Comparison of ENCODE assay signal across 28 cellular contexts in the genomic region with DNA sequence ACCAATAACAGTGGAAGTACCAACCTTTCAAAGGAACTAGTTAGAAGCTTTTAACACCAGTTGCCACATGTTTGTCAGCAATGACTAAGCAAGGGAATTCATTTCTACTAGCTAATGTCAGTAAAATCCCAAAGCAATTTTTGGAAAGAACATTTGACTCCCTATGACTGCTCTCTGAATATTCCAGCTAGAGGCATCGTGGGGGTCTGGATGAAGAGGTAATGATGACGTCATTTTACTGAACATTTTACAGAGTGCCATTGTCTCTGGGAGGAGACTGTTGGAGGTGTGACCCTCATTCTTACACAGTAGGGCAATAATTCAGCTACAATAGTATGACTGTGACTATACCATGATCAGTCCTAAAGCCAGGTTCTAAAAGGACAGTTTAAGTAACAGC.
DNase-seq lines count a peak whose midpoint lies in the region; ATAC-seq, FAIRE-seq and TF ChIP-seq lines count a peak whose summit lies in the region.
"Had no signal": no experiment of that assay in that cellular context is flagged by ENCODE, and none has a peak within 500 bp of the region (broad histone marks: within the 10 kb centered on the region; RNA-seq: fewer than 3 reads in every experiment).

No MANE protein-coding gene starts in this region.

- TF ChIP-seq CTCF in AG10803 (conservative IDR thresholded peaks at IDR 0.05; ENCODE audit: low read length) (no peak), IMR-90 (conservative IDR thresholded peaks at IDR 0.05; ENCODE audit: low read depth, low read length) (no peak), astrocyte (IDR thresholded peaks at IDR 0.05; ENCODE audit: insufficient read depth, low read depth, low read length) (no peak), foreskin keratinocyte (conservative IDR thresholded peaks at IDR 0.05) (no peak)

- no peaks in the 10 kb centered on the region for H3K36me3 ChIP-seq in IMR-90 (ENCODE audit: control insufficient read depth, insufficient read depth, low read length)
- no peaks in the 10 kb centered on the region for H3K36me3 ChIP-seq in astrocyte (ENCODE audit: insufficient read depth, low read length)
- no peaks in the 10 kb centered on the region for H3K36me3 ChIP-seq in HAP-1 (replicated peaks)
- H3K36me3 ChIP-seq: uterus, WERI-Rb-1 had no signal

- no peak overlapping the region for H3K23ac ChIP-seq in IMR-90 (ENCODE audit: low read depth, low read length)

- DNase-seq in AG10803 (ENCODE audit: low read depth) (peak; percentile 49), IMR-90 (peak; percentile 39), astrocyte (ENCODE audit: low read depth) (peak; percentile 33), foreskin keratinocyte (peak; percentile 65 to 66), HAP-1 (ENCODE audit: low spot score in 2 of 2) (no peak)
- DNase-seq: activated CD4-positive, alpha-beta T cell treated with anti-CD3 and anti-CD28 coated beads for 48 hours; activated gamma-delta T cell; activated naive CD8-positive, alpha-beta T cell treated with anti-CD3 and anti-CD28 coated beads, Interleukin-2, amount 50 U/mL, for 24 hours; activated T-cell treated with anti-CD3 and anti-CD28 coated beads, Interleukin-2, amount 50 U/mL, for 24 hours; CD8-positive, alpha-beta T cell; DMS 273 treated with DMSO at 0.1 percent for 48 hours; hypothalamus; left ventricle myocardium inferior; naive thymus-derived CD8-positive, alpha-beta T cell; NCI-H1436 treated with DMSO at 0.1 percent for 48 hours; NCI-H446 treated with DMSO at 0.1 percent for 48 hours; stimulated activated naive CD8-positive, alpha-beta T cell treated with anti-CD3 and anti-CD28 coated beads, Interleukin-15, amount 100 ng/mL, for 72 hours; uterus; WERI-Rb-1 had no signal

- no peak overlapping the region for H3K4ac ChIP-seq in IMR-90 (ENCODE audit: low read depth, low read length)

- H2AFZ ChIP-seq in IMR-90 (replicated peaks; ENCODE audit: low read length, poor library complexity) (no peak overlapping the region), astrocyte (ENCODE audit: low read depth, low read length) (no peak overlapping the region)

- no peak overlapping the region for H2BK5ac ChIP-seq in IMR-90 (ENCODE audit: low read depth, low read length, poor library complexity, severe bottlenecking)

- H3K9me3 ChIP-seq in IMR-90 (ENCODE audit: control insufficient read depth, insufficient read depth, low read length) (no peaks in the 10 kb centered on the region), astrocyte (ENCODE audit: insufficient read depth, low read depth, low read length) (no peaks in the 10 kb centered on the region), HAP-1 (no peaks in the 10 kb centered on the region)
- H3K9me3 ChIP-seq: left ventricle myocardium inferior, uterus had no signal

- peak overlapping the region; percentile 16 for H3K14ac ChIP-seq in IMR-90 (replicated peaks; ENCODE audit: low read depth, low read length)

- no peaks in the 10 kb centered on the region for H3K27me3 ChIP-seq in IMR-90 (ENCODE audit: control insufficient read depth, insufficient read depth, low read length)
- H3K27me3 ChIP-seq in astrocyte (ENCODE audit: insufficient read depth, low read length): no peaks in the 10 kb centered on the region
- H3K27me3 ChIP-seq in foreskin keratinocyte: no peaks in the 10 kb centered on the region
- H3K27me3 ChIP-seq in HAP-1 (ENCODE audit: low read depth): no peaks in the 10 kb centered on the region
- H3K27me3 ChIP-seq: uterus had no signal

- no peak overlapping the region for H3K4me3 ChIP-seq in AG10803 (ENCODE audit: low read length)
- H3K4me3 ChIP-seq in IMR-90 (ENCODE audit: insufficient read depth, low read depth, low read length): no peak overlapping the region
- no peak overlapping the region for H3K4me3 ChIP-seq in astrocyte (ENCODE audit: insufficient read depth, low read depth, low read length)
- no peak overlapping the region for H3K4me3 ChIP-seq in HAP-1
- H3K4me3 ChIP-seq: left ventricle myocardium inferior, uterus had no signal

- peaks cover 35% of the 10 kb centered on the region for H3K4me1 Mint-ChIP-seq in astrocyte (ENCODE audit: low read depth, unreplicated experiment)
- H3K4me1 Mint-ChIP-seq: activated naive CD8-positive, alpha-beta T cell treated with anti-CD3 and anti-CD28 coated beads, Interleukin-2, amount 50 U/mL, for 24 hours; B cell; naive thymus-derived CD8-positive, alpha-beta T cell had no signal

- peak overlapping the region; percentile 31 for H3K27ac Mint-ChIP-seq in astrocyte (ENCODE audit: unreplicated experiment)
- H3K27ac Mint-ChIP-seq: activated naive CD8-positive, alpha-beta T cell treated with anti-CD3 and anti-CD28 coated beads, Interleukin-2, amount 50 U/mL, for 24 hours; activated T-cell treated with anti-CD3 and anti-CD28 coated beads, Interleukin-2, amount 50 U/mL, for 24 hours; B cell; brain; CD8-positive, alpha-beta T cell; stimulated activated naive CD8-positive, alpha-beta T cell treated with anti-CD3 and anti-CD28 coated beads, Interleukin-15, amount 100 ng/mL, for 72 hours had no signal

- H4K20me1 ChIP-seq in IMR-90 (ENCODE audit: insufficient read depth, low read length) (no peaks in the 10 kb centered on the region), astrocyte (ENCODE audit: insufficient read depth, low read length) (no peaks in the 10 kb centered on the region)

- no peaks in the 10 kb centered on the region for H3K36me3 Mint-ChIP-seq in astrocyte (ENCODE audit: low read depth, unreplicated experiment)
- H3K36me3 Mint-ChIP-seq: brain had no signal

- dilution Hi-C loops in IMR-90 (cut with HindIII; ENCODE audit: low sequenced_read_pairs, unreplicated experiment): no loop called here

- H3K9ac ChIP-seq in IMR-90 (ENCODE audit: low read depth, low read length) (no peak overlapping the region), astrocyte (ENCODE audit: low read length) (no peak overlapping the region)

- peaks cover 10% of the 10 kb centered on the region for H3K4me1 ChIP-seq in IMR-90 (ENCODE audit: control insufficient read depth, insufficient read depth, low read length)
- H3K4me1 ChIP-seq in astrocyte (ENCODE audit: insufficient read depth, low read length): peaks cover 42% of the 10 kb centered on the region
- H3K4me1 ChIP-seq in foreskin keratinocyte: peaks cover 17% of the 10 kb centered on the region
- peaks cover 16% of the 10 kb centered on the region for H3K4me1 ChIP-seq in HAP-1
- H3K4me1 ChIP-seq: uterus had no signal

- no peak overlapping the region for H3K56ac ChIP-seq in IMR-90 (ENCODE audit: extremely low read depth, insufficient read depth, low read length)

- no CpG with 5 or more reads among the region's 2 CpGs for WGBS in IMR-90 (ENCODE audit: extremely low coverage in 2 of 2, insufficient read length in 1 of 2), 2 experiments

- CTCF ChIA-PET in IMR-90 (lab: Yijun Ruan, JAX): no interaction called here

- H4K91ac ChIP-seq in IMR-90 (ENCODE audit: insufficient read depth, low read depth, low read length): no peak overlapping the region

- H3K4me3 Mint-ChIP-seq in astrocyte (ENCODE audit: unreplicated experiment): no peak overlapping the region
- H3K4me3 Mint-ChIP-seq: activated naive CD8-positive, alpha-beta T cell treated with anti-CD3 and anti-CD28 coated beads, Interleukin-2, amount 50 U/mL, for 24 hours; activated T-cell treated with anti-CD3 and anti-CD28 coated beads, Interleukin-2, amount 50 U/mL, for 24 hours; B cell; brain; CD8-positive, alpha-beta T cell; naive thymus-derived CD8-positive, alpha-beta T cell; stimulated activated naive CD8-positive, alpha-beta T cell treated with anti-CD3 and anti-CD28 coated beads, Interleukin-15, amount 100 ng/mL, for 72 hours had no signal

- BruUV-seq in IMR-90 (replicated peaks; lab: Mats Ljungman, UMichigan): no TSS peak

- in situ Hi-C loops in IMR-90 (cut with MboI; ENCODE audit: low sequenced_read_pairs) (no loop called here), HAP-1 (cut with MboI; ENCODE audit: low sequenced_read_pairs) (loop anchor here (25.0 kb wide), 1 partner anchor 516 kb away; no protein-coding TSS in a partner anchor)

- no peak overlapping the region for H3K18ac ChIP-seq in IMR-90 (ENCODE audit: low read depth, low read length)

- no peak for ATAC-seq in IMR-90 (ENCODE audit: low read depth)
- ATAC-seq in foreskin keratinocyte: peak; percentile 82
- no peak for ATAC-seq in GM21360 (IDR thresholded peaks at IDR 0.05; ENCODE audit: unreplicated experiment)
- ATAC-seq in HG03025 (IDR thresholded peaks at IDR 0.05; ENCODE audit: low FRiP score, unreplicated experiment): no peak
- ATAC-seq in HG03469 (IDR thresholded peaks at IDR 0.05; ENCODE audit: unreplicated experiment): no peak
- ATAC-seq: activated naive CD8-positive, alpha-beta T cell treated with anti-CD3 and anti-CD28 coated beads, Interleukin-2, amount 50 U/mL, for 24 hours; CD8-positive, alpha-beta T cell; naive thymus-derived CD8-positive, alpha-beta T cell; stimulated activated naive CD8-positive, alpha-beta T cell treated with anti-CD3 and anti-CD28 coated beads, Interleukin-15, amount 100 ng/mL, for 72 hours had no signal

- no peak for TF ChIP-seq RAD21 in IMR-90 (IDR thresholded peaks at IDR 0.05; ENCODE audit: low read length)

- no peaks in the 10 kb centered on the region for H3K79me2 ChIP-seq in astrocyte (ENCODE audit: insufficient read depth, low read length)

- H3K27ac ChIP-seq in IMR-90 (ENCODE audit: insufficient read depth, low read length) (no peak overlapping the region), astrocyte (ENCODE audit: low read depth, low read length) (no peak overlapping the region), foreskin keratinocyte (no peak overlapping the region)
- H3K27ac ChIP-seq: epithelial cell of prostate, left ventricle myocardium inferior, uterus, WERI-Rb-1 had no signal

- TF ChIP-seq POLR2A in IMR-90 (IDR thresholded peaks at IDR 0.05; ENCODE audit: low read depth, low read length): no peak

- POLR2A ChIA-PET in IMR-90 (lab: Charles Lee; ENCODE audit: unreplicated experiment): no interaction called here

- no peak for FAIRE-seq in astrocyte (lab: Jason Lieb, UNC)
- FAIRE-seq: A204.1, frontal cortex, H1 had no signal

- no peak overlapping the region for H2AK9ac ChIP-seq in IMR-90 (replicated peaks; ENCODE audit: low read depth, low read length, poor library complexity)

- H2BK120ac ChIP-seq in IMR-90 (ENCODE audit: low read depth, low read length): no peak overlapping the region; the same call in 1 of the 2 replicates

- intact Hi-C loops in IMR-90 (cut with micrococcal nuclease): no loop called here

- H2BK15ac ChIP-seq in IMR-90 (ENCODE audit: low read depth, low read length): peak overlapping the region; percentile 1; the same call in 1 of the 3 replicates

- H2BK20ac ChIP-seq in IMR-90 (ENCODE audit: low read depth, low read length): peak overlapping the region; percentile 27; the same call in 1 of the 2 replicates

- H3K4me2 ChIP-seq in IMR-90 (ENCODE audit: low read depth, low read length) (no peak overlapping the region), astrocyte (ENCODE audit: low read length) (no peak overlapping the region)

- peak overlapping the region; percentile 36; the same call in 1 of the 2 replicates for H2AK5ac ChIP-seq in IMR-90 (ENCODE audit: low read depth, low read length)

- peaks cover 15% of the 10 kb centered on the region for H3K9me1 ChIP-seq in IMR-90 (ENCODE audit: insufficient read depth, low read length)

- no peak overlapping the region for H4K8ac ChIP-seq in IMR-90 (ENCODE audit: low read depth in 2 of 2, low read length in 2 of 2)

- H3K27me3 Mint-ChIP-seq in astrocyte (ENCODE audit: low read depth, unreplicated experiment): no peaks in the 10 kb centered on the region
- H3K27me3 Mint-ChIP-seq: activated naive CD8-positive, alpha-beta T cell treated with anti-CD3 and anti-CD28 coated beads, Interleukin-2, amount 50 U/mL, for 24 hours; activated T-cell treated with anti-CD3 and anti-CD28 coated beads, Interleukin-2, amount 50 U/mL, for 24 hours; B cell; naive thymus-derived CD8-positive, alpha-beta T cell; stimulated activated naive CD8-positive, alpha-beta T cell treated with anti-CD3 and anti-CD28 coated beads, Interleukin-15, amount 100 ng/mL, for 72 hours had no signal

- no peak overlapping the region for H4K5ac ChIP-seq in IMR-90 (ENCODE audit: low read depth, low read length)

- no peaks in the 10 kb centered on the region for H3K9me3 Mint-ChIP-seq in astrocyte (ENCODE audit: unreplicated experiment)
- H3K9me3 Mint-ChIP-seq: activated naive CD8-positive, alpha-beta T cell treated with anti-CD3 and anti-CD28 coated beads, Interleukin-2, amount 50 U/mL, for 24 hours; activated T-cell treated with anti-CD3 and anti-CD28 coated beads, Interleukin-2, amount 50 U/mL, for 24 hours; CD8-positive, alpha-beta T cell; naive thymus-derived CD8-positive, alpha-beta T cell; stimulated activated naive CD8-positive, alpha-beta T cell treated with anti-CD3 and anti-CD28 coated beads, Interleukin-15, amount 100 ng/mL, for 72 hours had no signal

- 0 out of 4 replicates have a peak, but pooled peaks cover 0 to 6% of the 10 kb centered on the region in 2 experiments for H3K79me1 ChIP-seq in IMR-90 (ENCODE audit: low read depth in 1 of 2, low read length in 2 of 2)

Comparison
In these comparisons a context has a peak if more than half of its experiments do, and no peak if none do; other contexts are left out.
1. DNase-seq: peak in AG10803 (single experiment), IMR-90 (single experiment), astrocyte (single experiment) and foreskin keratinocyte (2 of 2); none in HAP-1 (0 of 2).